ENCODE assay signal across 8 cellular contexts in genomic region chr5:126234563-126235195, GRCh38.
DNase-seq lines count a peak whose midpoint lies in the region; ATAC-seq and TF ChIP-seq lines count a peak whose summit lies in the region.

No MANE protein-coding gene starts in this region.

- no peaks in the 10 kb centered on the region for H3K27me3 ChIP-seq in osteoblast (ENCODE audit: insufficient read depth, low read length)

- no peaks in the 10 kb centered on the region for H3K36me3 ChIP-seq in osteoblast (ENCODE audit: insufficient read depth, low read length)

- no peak overlapping the region for H3K27ac ChIP-seq in osteoblast (ENCODE audit: low read depth, low read length)

- H3K4me1 ChIP-seq in osteoblast (ENCODE audit: insufficient read depth, low read length) = no peaks in the 10 kb centered on the region

- no peaks in the 10 kb centered on the region for H3K79me2 ChIP-seq in osteoblast (ENCODE audit: insufficient read depth, low read length)

- H3K4me3 ChIP-seq in osteoblast (ENCODE audit: insufficient read depth, low read length) = no peak overlapping the region

- no peaks in the 10 kb centered on the region for H4K20me1 ChIP-seq in osteoblast (ENCODE audit: insufficient read depth, low read length)

- TF ChIP-seq CTCF in AG09319 (IDR thresholded peaks at IDR 0.05; ENCODE audit: low read depth, low read length) = peak; percentile 67
- TF ChIP-seq CTCF in osteoblast (IDR thresholded peaks at IDR 0.05; ENCODE audit: extremely low read depth, low read depth, low read length) = peak; percentile 85

- peak overlapping the region; percentile 51 for H2AFZ ChIP-seq in osteoblast (ENCODE audit: low read length)

- no peaks in the 10 kb centered on the region for H3K9me3 ChIP-seq in osteoblast (ENCODE audit: low read depth, low read length)

- ATAC-seq in GM18867 (IDR thresholded peaks at IDR 0.05; ENCODE audit: unreplicated experiment) = peak; percentile 72
- ATAC-seq in HG03135 (IDR thresholded peaks at IDR 0.05; ENCODE audit: unreplicated experiment) = no peak

- H3K4me2 ChIP-seq in osteoblast (ENCODE audit: insufficient read depth, low read length) = peak overlapping the region; percentile 20

- DNase-seq in AG09319 (ENCODE audit: extremely low read depth, low read depth) (no peak), NCI-H2029 treated with DMSO at 0.1 percent for 48 hours (lab: John Stamatoyannopoulos, UW) (peak; percentile 10), cerebellar cortex (ENCODE audit: low spot score) (peak; percentile 38), osteoblast (ENCODE audit: insufficient read length, low spot score, missing footprints) (peak; percentile 77), NCI-H345 treated with DMSO at 0.1 percent for 48 hours (lab: John Stamatoyannopoulos, UW; ENCODE audit: unreplicated experiment) (no peak)
- no peak for DNase-seq in activated CD4-positive, alpha-beta T cell treated with anti-CD3 and anti-CD28 coated beads for 1 hour

Comparison
In these comparisons a context has a peak if more than half of its experiments do, and no peak if none do; other contexts are left out.
1. DNase-seq: peak in NCI-H2029 treated with DMSO at 0.1 percent for 48 hours (single experiment), cerebellar cortex (single experiment) and osteoblast (single experiment); none in AG09319 (single experiment), NCI-H345 treated with DMSO at 0.1 percent for 48 hours (single experiment) and activated CD4-positive, alpha-beta T cell treated with anti-CD3 and anti-CD28 coated beads for 1 hour (single experiment).